In genomic region chr11:13687271-13687670, GRCh38 we compare ENCODE assay signal across 22 cellular contexts.
"Had no signal": no experiment of that assay in that cellular context is flagged by ENCODE, and none has a peak within 500 bp of the region (broad histone marks: within the 10 kb centered on the region; RNA-seq: fewer than 3 reads in every experiment).

No MANE protein-coding gene starts in this region.

- H3K36me3 ChIP-seq: ascending aorta, heart left ventricle, lower lobe of right lung, ovary, prostate gland, thyroid gland had no signal

- H3K4me1 ChIP-seq: prostate gland had no signal

- DNase-seq: activated CD4-positive, alpha-beta T cell treated with anti-CD3 and anti-CD28 coated beads for 1 hour; activated CD4-positive, alpha-beta T cell treated with anti-CD3 and anti-CD28 coated beads, Interleukin-2, amount 50 U/mL, for 1 hour; activated CD8-positive, alpha-beta T cell treated with anti-CD3 and anti-CD28 coated beads, Interleukin-2, amount 10 ng/mL, durations not matched to agents 7 days and 5 days; activated gamma-delta T cell treated with Interleukin-2 at 50 U/mL for 16 hours; activated T-cell treated with anti-CD3 and anti-CD28 coated beads, Interleukin-2, amount 50 U/mL, for 1 hour; heart left ventricle; left colon; lower lobe of right lung; midbrain; natural killer cell; ovary; stimulated activated CD4-positive, alpha-beta T cell treated with anti-CD3 and anti-CD28 coated beads, Interleukin-12 subunit alpha, Interleukin-12 subunit beta, amount 100 ng/mL, for 4 hours; substantia nigra; T-helper 1 cell; thyroid gland had no signal

- H3K27ac Mint-ChIP-seq: activated CD8-positive, alpha-beta T cell treated with anti-CD3 and anti-CD28 coated beads, Interleukin-2, amount 10 ng/mL, durations not matched to agents 7 days and 5 days; activated naive CD4-positive, alpha-beta T cell treated with anti-CD3 and anti-CD28 coated beads, Interleukin-2, amount 50 U/mL, for 24 hours; natural killer cell; stimulated activated naive CD8-positive, alpha-beta T cell treated with anti-CD3 and anti-CD28 coated beads, Interleukin-15, Interleukin-2, amounts not matched to agents 100 ng/mL and 50 ng/mL, for 24 hours had no signal

- H3K36me3 Mint-ChIP-seq: natural killer cell had no signal

- H3K27ac ChIP-seq: ascending aorta, coronary artery, epithelial cell of prostate, lower lobe of right lung, ovary, prostate gland, thyroid gland had no signal

- H3K27me3 Mint-ChIP-seq: activated naive CD4-positive, alpha-beta T cell treated with anti-CD3 and anti-CD28 coated beads, Interleukin-2, amount 50 U/mL, for 24 hours; central memory CD8-positive, alpha-beta T cell; stimulated activated naive CD8-positive, alpha-beta T cell treated with anti-CD3 and anti-CD28 coated beads, Interleukin-15, Interleukin-2, amounts not matched to agents 100 ng/mL and 50 ng/mL, for 24 hours had no signal

- H3K4me3 Mint-ChIP-seq: activated CD8-positive, alpha-beta T cell treated with anti-CD3 and anti-CD28 coated beads, Interleukin-2, amount 10 ng/mL, durations not matched to agents 7 days and 5 days; activated naive CD4-positive, alpha-beta T cell treated with anti-CD3 and anti-CD28 coated beads, Interleukin-2, amount 50 U/mL, for 24 hours; central memory CD8-positive, alpha-beta T cell; natural killer cell; stimulated activated naive CD8-positive, alpha-beta T cell treated with anti-CD3 and anti-CD28 coated beads, Interleukin-15, Interleukin-2, amounts not matched to agents 100 ng/mL and 50 ng/mL, for 24 hours had no signal

- H3K27me3 ChIP-seq: ascending aorta, heart left ventricle, ovary, thyroid gland had no signal

- ATAC-seq: activated CD8-positive, alpha-beta T cell treated with anti-CD3 and anti-CD28 coated beads, Interleukin-2, amount 10 ng/mL, durations not matched to agents 7 days and 5 days; left colon; lower lobe of right lung; natural killer cell had no signal

- H3K9me3 Mint-ChIP-seq: activated naive CD4-positive, alpha-beta T cell treated with anti-CD3 and anti-CD28 coated beads, Interleukin-2, amount 50 U/mL, for 24 hours; central memory CD8-positive, alpha-beta T cell; natural killer cell had no signal

- H3K9me3 ChIP-seq: ascending aorta, lower lobe of right lung, ovary, prostate gland, thyroid gland had no signal

- H3K4me3 ChIP-seq: ascending aorta, coronary artery, heart left ventricle, lower lobe of right lung, ovary, prostate gland, thyroid gland had no signal
